In genomic region chr10:101246639-101247038, GRCh38 we compare ENCODE assay signal across 32 cellular contexts. TPM values are rescaled to one million over a fixed set of nuclear protein-coding genes. Genes with fewer than 3 reads are reported as not detected.
"Had no signal": no experiment of that assay in that cellular context is flagged by ENCODE, and none has a peak within 500 bp of the region (broad histone marks: within the 10 kb centered on the region; RNA-seq: fewer than 3 reads in every experiment).

No MANE protein-coding gene starts in this region.

- H3K27ac Mint-ChIP-seq: stimulated activated effector memory CD8-positive, alpha-beta T cell treated with anti-CD3 and anti-CD28 coated beads, Interleukin-12 subunit alpha, Interleukin-12 subunit beta, amount 100 ng/mL, for 72 hours; stimulated activated memory B cell treated with anti-CD40 and anti-IgM and Interleukin-4, amounts not matched to agents 10 μg/mL and 1 μg/mL and 100 μg/mL, for 72 hours; stimulated activated naive B cell treated with anti-CD40 and anti-IgM and Interleukin-4, amounts not matched to agents 10 μg/mL and 1 μg/mL and 100 μg/mL, for 72 hours; stimulated activated naive CD8-positive, alpha-beta T cell treated with anti-CD3 and anti-CD28 coated beads, Interleukin-15, amount 100 ng/mL, for 72 hours; stimulated activated naive CD8-positive, alpha-beta T cell treated with anti-CD3 and anti-CD28 coated beads, Interleukin-15, Interleukin-2, amounts not matched to agents 100 ng/mL and 50 ng/mL, for 24 hours; type B pancreatic cell had no signal

- H3K4me3 ChIP-seq: stomach, suprapubic skin, testis, thoracic aorta, thyroid gland, tibial artery, tibial nerve, transverse colon, upper lobe of left lung, upper lobe of right lung, uterus, vagina had no signal

- H3K27me3 ChIP-seq: testis, thyroid gland, upper lobe of left lung, uterus, vagina had no signal

- H3K36me3 Mint-ChIP-seq: stimulated activated effector memory CD8-positive, alpha-beta T cell treated with anti-CD3 and anti-CD28 coated beads, Interleukin-12 subunit alpha, Interleukin-12 subunit beta, amount 100 ng/mL, for 72 hours; stimulated activated memory B cell treated with anti-CD40 and anti-IgM and Interleukin-4, amounts not matched to agents 10 μg/mL and 1 μg/mL and 100 μg/mL, for 72 hours; stimulated activated naive B cell treated with anti-CD40 and anti-IgM and Interleukin-4, amounts not matched to agents 10 μg/mL and 1 μg/mL and 100 μg/mL, for 72 hours; type B pancreatic cell had no signal

- H3K27ac ChIP-seq: stomach, suprapubic skin, testis, thoracic aorta, thyroid gland, tibial artery, tibial nerve, transverse colon, upper lobe of left lung, upper lobe of right lung, uterus, vagina had no signal

- DNase-seq: stimulated activated CD4-positive, alpha-beta T cell treated with anti-CD3 and anti-CD28 coated beads, Interleukin-2, amount 100 ng/mL, for 48 hours; stimulated activated CD4-positive, alpha-beta T cell treated with anti-CD3 and anti-CD28 coated beads, Interleukin-4, amount 100 ng/mL, for 1 hour; stimulated activated CD4-positive, alpha-beta T cell treated with anti-CD3 and anti-CD28 coated beads, Interleukin-4, amount 100 ng/mL, for 24 hours; stimulated activated CD4-positive, alpha-beta T cell treated with anti-CD3 and anti-CD28 coated beads, Interleukin-4, amount 100 ng/mL, for 4 hours; stimulated activated CD8-positive, alpha-beta memory T cell treated with anti-CD3 and anti-CD28 coated beads, Interleukin-4, amount 100 ng/mL, for 48 hours; stimulated activated naive B cell treated with anti-CD40 and anti-IgM and Interleukin-4, amounts not matched to agents 10 μg/mL and 1 μg/mL and 100 μg/mL, for 72 hours; stimulated activated naive CD4-positive, alpha-beta T cell; stimulated activated naive CD4-positive, alpha-beta T cell treated with Interleukin-2 at 50 U/mL for 16 hours; stimulated activated naive CD8-positive, alpha-beta T cell treated with anti-CD3 and anti-CD28 coated beads, Interleukin-15, amount 100 ng/mL, for 72 hours; stimulated activated naive CD8-positive, alpha-beta T cell treated with anti-CD3 and anti-CD28 coated beads, Interleukin-15, Interleukin-2, amounts not matched to agents 100 U/mL and 50 U/mL, for 24 hours; stomach; substantia nigra; testis; thyroid gland; tibial artery; transverse colon; trophoblast cell; upper lobe of left lung; upper lobe of right lung; uterus had no signal

- H3K4me3 Mint-ChIP-seq: stimulated activated effector memory CD8-positive, alpha-beta T cell treated with anti-CD3 and anti-CD28 coated beads, Interleukin-12 subunit alpha, Interleukin-12 subunit beta, amount 100 ng/mL, for 72 hours; stimulated activated memory B cell treated with anti-CD40 and anti-IgM and Interleukin-4, amounts not matched to agents 10 μg/mL and 1 μg/mL and 100 μg/mL, for 72 hours; stimulated activated naive B cell treated with anti-CD40 and anti-IgM and Interleukin-4, amounts not matched to agents 10 μg/mL and 1 μg/mL and 100 μg/mL, for 72 hours; stimulated activated naive CD8-positive, alpha-beta T cell treated with anti-CD3 and anti-CD28 coated beads, Interleukin-15, amount 100 ng/mL, for 72 hours; stimulated activated naive CD8-positive, alpha-beta T cell treated with anti-CD3 and anti-CD28 coated beads, Interleukin-15, Interleukin-2, amounts not matched to agents 100 ng/mL and 50 ng/mL, for 24 hours; type B pancreatic cell had no signal

- H3K9me3 Mint-ChIP-seq: stimulated activated effector memory CD8-positive, alpha-beta T cell treated with anti-CD3 and anti-CD28 coated beads, Interleukin-12 subunit alpha, Interleukin-12 subunit beta, amount 100 ng/mL, for 72 hours; stimulated activated memory B cell treated with anti-CD40 and anti-IgM and Interleukin-4, amounts not matched to agents 10 μg/mL and 1 μg/mL and 100 μg/mL, for 72 hours; stimulated activated naive B cell treated with anti-CD40 and anti-IgM and Interleukin-4, amounts not matched to agents 10 μg/mL and 1 μg/mL and 100 μg/mL, for 72 hours; stimulated activated naive CD8-positive, alpha-beta T cell treated with anti-CD3 and anti-CD28 coated beads, Interleukin-15, amount 100 ng/mL, for 72 hours; stimulated activated naive CD8-positive, alpha-beta T cell treated with anti-CD3 and anti-CD28 coated beads, Interleukin-15, Interleukin-2, amounts not matched to agents 100 ng/mL and 50 ng/mL, for 24 hours had no signal

- H3K4me1 Mint-ChIP-seq: stimulated activated effector memory CD8-positive, alpha-beta T cell treated with anti-CD3 and anti-CD28 coated beads, Interleukin-12 subunit alpha, Interleukin-12 subunit beta, amount 100 ng/mL, for 72 hours; stimulated activated memory B cell treated with anti-CD40 and anti-IgM and Interleukin-4, amounts not matched to agents 10 μg/mL and 1 μg/mL and 100 μg/mL, for 72 hours; stimulated activated naive B cell treated with anti-CD40 and anti-IgM and Interleukin-4, amounts not matched to agents 10 μg/mL and 1 μg/mL and 100 μg/mL, for 72 hours; stimulated activated naive CD8-positive, alpha-beta T cell treated with anti-CD3 and anti-CD28 coated beads, Interleukin-15, amount 100 ng/mL, for 72 hours had no signal

- H3K4me1 ChIP-seq: suprapubic skin, testis, thyroid gland, tibial artery, tibial nerve, upper lobe of left lung, upper lobe of right lung, uterus, vagina had no signal

- H3K36me3 ChIP-seq: stomach, suprapubic skin, thoracic aorta, thyroid gland, tibial artery, tibial nerve, transverse colon, upper lobe of left lung, upper lobe of right lung, uterus, vagina had no signal

- H3K9me3 ChIP-seq: stomach, suprapubic skin, testis, thoracic aorta, thyroid gland, tibial artery, tibial nerve, transverse colon, upper lobe of left lung, upper lobe of right lung, uterus, vagina had no signal

RNA-seq across cellular contexts. Expression of gene LBX1, which starts 17.4 kb away (rescaled TPM):
- total RNA-seq: stomach, subcutaneous adipose tissue, suprapubic skin, temporal lobe, thoracic aorta, thyroid gland, transverse colon, upper lobe of right lung, ureter, urinary bladder, uterus, vagina had no signal
